Comparison of ENCODE assay signal across 8 cellular contexts in the genomic region with DNA sequence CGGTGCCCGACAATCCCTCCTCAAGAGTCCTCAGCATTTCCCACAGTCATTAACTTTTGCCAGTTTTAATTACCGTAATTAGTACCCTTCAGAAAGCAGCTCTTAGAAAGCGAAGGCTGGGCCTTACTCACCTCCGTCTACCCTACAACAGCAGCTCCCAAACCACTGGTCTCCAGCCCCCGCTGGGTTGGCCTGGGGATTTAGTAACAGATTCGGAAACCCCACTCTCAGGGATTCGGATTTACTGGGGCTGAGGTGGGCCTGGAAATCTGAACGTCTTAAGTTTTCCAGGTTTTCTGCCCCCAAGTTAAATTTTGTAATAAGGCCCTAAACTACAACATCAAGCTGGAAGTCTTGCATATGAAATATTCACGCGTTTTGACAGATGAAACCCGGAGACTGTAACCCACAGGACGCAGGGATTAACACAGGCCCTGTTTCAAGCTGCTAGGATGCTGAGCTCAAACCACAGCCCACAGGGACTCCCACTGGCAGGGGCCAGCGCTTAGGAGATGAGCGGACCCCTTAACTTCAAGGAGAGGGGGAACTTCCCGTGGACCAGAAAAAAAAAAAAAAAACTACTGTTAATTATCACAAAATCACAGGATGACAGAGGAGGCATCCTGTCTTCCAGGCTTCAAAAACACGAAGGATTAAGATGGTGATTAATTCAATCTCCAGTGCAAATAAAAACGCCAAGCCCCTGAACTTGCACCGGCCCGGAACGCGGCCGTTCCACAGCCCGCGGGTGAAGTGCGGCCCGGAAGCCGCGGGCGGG. TPM values are rescaled to one million over a fixed set of nuclear protein-coding genes. Genes with fewer than 3 reads are reported as not detected.
A peak's percentile ranks its signal among the peaks of the same experiment; 100 is the strongest.
DNase-seq lines count a peak whose midpoint lies in the region; ATAC-seq, FAIRE-seq and TF ChIP-seq lines count a peak whose summit lies in the region.

No MANE protein-coding gene starts in this region.

- TF ChIP-seq POLR2A in A549 (IDR thresholded peaks at IDR 0.05; ENCODE audit: low read length): no peak
- TF ChIP-seq POLR2A in GM12891 (IDR thresholded peaks at IDR 0.05; ENCODE audit: low read depth, low read length): no peak

- H3K4me2 ChIP-seq in A549: peak overlapping the region; percentile 86

- H3K27ac ChIP-seq in A549: peak overlapping the region; percentile 98 to 99
- H3K27ac ChIP-seq in RWPE2 (ENCODE audit: poor library complexity, severe bottlenecking): peak overlapping the region; percentile 62
- H3K27ac ChIP-seq in ectodermal cell (ENCODE audit: insufficient read depth, low read depth, low read length, poor library complexity, severe bottlenecking): no peak overlapping the region
- peak overlapping the region; percentile 91 for H3K27ac ChIP-seq in naive thymus-derived CD4-positive, alpha-beta T cell (ENCODE audit: low read depth, low read length)

- H3K9me3 ChIP-seq in A549 (no peaks in the 10 kb centered on the region), RWPE2 (ENCODE audit: severe bottlenecking) (no peaks in the 10 kb centered on the region), ectodermal cell (ENCODE audit: control insufficient read depth, low read length) (no peaks in the 10 kb centered on the region)
- H3K9me3 ChIP-seq in naive thymus-derived CD4-positive, alpha-beta T cell (ENCODE audit: control insufficient read depth in 2 of 3, low read length in 3 of 3): no peaks in the 10 kb centered on the region

- no peaks in the 10 kb centered on the region for H3K9me3 Mint-ChIP-seq in naive thymus-derived CD4-positive, alpha-beta T cell

- CTCF ChIA-PET in A549 (lab: Yijun Ruan, JAX): interaction anchor here (0.7 to 1.5 kb wide), 5 partner anchors 16 to 341 kb away, joined by 3 to 4 read pairs (median 3); no protein-coding TSS in a partner anchor
- CTCF ChIA-PET in naive thymus-derived CD4-positive, alpha-beta T cell (lab: Charles Lee): interaction anchor here (1.2 kb wide), 1 partner anchor 344 kb away, joined by 3 read pairs; no protein-coding TSS in a partner anchor

- no peak for TF ChIP-seq EP300 in A549 (IDR thresholded peaks at IDR 0.05)

- H3K27me3 ChIP-seq in RWPE2 (ENCODE audit: insufficient read depth, poor library complexity, severe bottlenecking) (no peaks in the 10 kb centered on the region), ectodermal cell (ENCODE audit: control insufficient read depth, insufficient read depth, low read length, poor library complexity, severe bottlenecking) (peaks cover 1% of the 10 kb centered on the region)
- no peaks in the 10 kb centered on the region for H3K27me3 ChIP-seq in naive thymus-derived CD4-positive, alpha-beta T cell (ENCODE audit: control insufficient read depth in 2 of 2, insufficient read depth in 2 of 2, low read length in 2 of 2)

- 16% methylated on average over 30 of the region's 30 CpGs for WGBS in A549 (ENCODE audit: missing lambda C conversion rate)
- 14 to 15% methylated on average over 30 of the region's 30 CpGs for WGBS in ectodermal cell, 2 experiments

- H3K36me3 ChIP-seq in RWPE2 (ENCODE audit: low read depth) (peaks cover 18% of the 10 kb centered on the region; the same call in 1 of the 2 replicates), ectodermal cell (ENCODE audit: control insufficient read depth, insufficient read depth, low read length) (no peaks in the 10 kb centered on the region)
- no peaks in the 10 kb centered on the region for H3K36me3 ChIP-seq in naive thymus-derived CD4-positive, alpha-beta T cell (ENCODE audit: control insufficient read depth in 2 of 3, insufficient read depth in 3 of 3, low read length in 3 of 3)

- H3K4me3 Mint-ChIP-seq in naive thymus-derived CD4-positive, alpha-beta T cell: peak overlapping the region; percentile 83 to 94 (median 88)

- intact Hi-C loops in naive thymus-derived CD4-positive, alpha-beta T cell (cut with micrococcal nuclease): loop anchor here (1.0 to 5.0 kb wide), 9 partner anchors 29 to 510 kb away; a partner anchor contains a TSS

- POLR2A ChIA-PET in A549 (lab: Yijun Ruan, JAX): no interaction called here
- POLR2A ChIA-PET in naive thymus-derived CD4-positive, alpha-beta T cell (lab: Charles Lee): interaction anchor here (0.6 to 2.8 kb wide), 15 partner anchors 9 to 422 kb away, joined by 3 to 17 read pairs (median 3); a partner anchor contains a TSS

- DNase-seq in A549 (ENCODE audit: low read depth in 1 of 2, low spot score in 1 of 2) (peak in 1 of 2 experiments; percentile 21), GM12891 (ENCODE audit: insufficient read length, low spot score) (peak; percentile 19), RWPE2 (ENCODE audit: low spot score) (no peak), SK-N-DZ (ENCODE audit: low spot score) (no peak), HuH-7.5 (ENCODE audit: low spot score) (no peak), ecto neural progenitor cell (ENCODE audit: low spot score) (no peak)
- peak in 3 of 9 donors; percentile 8 to 25 (median 11) for DNase-seq in naive thymus-derived CD4-positive, alpha-beta T cell

- peaks cover 32 to 62% (median 50%) of the 10 kb centered on the region in 7 donors for H3K4me1 Mint-ChIP-seq in naive thymus-derived CD4-positive, alpha-beta T cell

- peak overlapping the region; percentile 99 for H3K4me3 ChIP-seq in A549
- H3K4me3 ChIP-seq in RWPE2 (ENCODE audit: severe bottlenecking): peak overlapping the region; percentile 99
- peak overlapping the region; percentile 72 for H3K4me3 ChIP-seq in ectodermal cell (ENCODE audit: insufficient read depth, low read depth, low read length)
- H3K4me3 ChIP-seq in naive thymus-derived CD4-positive, alpha-beta T cell (ENCODE audit: low read length): peak overlapping the region; percentile 67

- FAIRE-seq in A549 (lab: Jason Lieb, UNC) (no peak), GM12891 (lab: Jason Lieb, UNC) (peak; percentile 56)

- H3K27me3 Mint-ChIP-seq in naive thymus-derived CD4-positive, alpha-beta T cell: peaks cover 0 to 4% (median 0%) of the 10 kb centered on the region in 5 donors

- peaks cover 0 to 9% (median 0%) of the 10 kb centered on the region in 5 donors for H3K36me3 Mint-ChIP-seq in naive thymus-derived CD4-positive, alpha-beta T cell

- peak overlapping the region; percentile 83 to 95 (median 89) for H3K27ac Mint-ChIP-seq in naive thymus-derived CD4-positive, alpha-beta T cell

- no peak for TF ChIP-seq CTCF in A549 (IDR thresholded peaks at IDR 0.05)
- TF ChIP-seq CTCF in RWPE2 (IDR thresholded peaks at IDR 0.05; ENCODE audit: poor library complexity, severe bottlenecking): no peak

- H3K4me1 ChIP-seq in A549 (peaks cover 16% of the 10 kb centered on the region), RWPE2 (ENCODE audit: insufficient read depth, poor library complexity, severe bottlenecking) (peaks cover 10% of the 10 kb centered on the region), ectodermal cell (ENCODE audit: control insufficient read depth, insufficient read depth, low read length) (peaks cover 7% of the 10 kb centered on the region)
- H3K4me1 ChIP-seq in naive thymus-derived CD4-positive, alpha-beta T cell (ENCODE audit: control insufficient read depth in 2 of 2, insufficient read depth in 2 of 2, low read length in 2 of 2): peaks cover 20 to 35% of the 10 kb centered on the region in 2 donors

- TF ChIP-seq RAD21 in A549 (conservative IDR thresholded peaks at IDR 0.05 in 1 of 2, IDR thresholded peaks at IDR 0.05 in 1 of 2): no peak

- ATAC-seq in A549 (no peak; a peak in 1 of 6 replicates), RWPE2 (ENCODE audit: low read depth) (no peak)
- no peak for ATAC-seq in naive thymus-derived CD4-positive, alpha-beta T cell

RNA-seq across cellular contexts. Expression of a gene that starts 1.0 kb away (rescaled TPM):
- polyA plus RNA-seq in A549 (2011; rRNA removed) (27.7 and 41.4 TPM in 2 replicates), A549 (2017; fragmentation: RNase III; extraction: RNeasy Plus Mini Kit Qiagen cat#74134 plus additional on column Dnase treatment) (36.3 to 38.4 TPM (median 38.2 TPM) in 3 replicates)
- 58.4 and 63.6 TPM in 2 replicates for polyA plus RNA-seq in A549 (2012; cell fraction: cytosol; rRNA removed)
- polyA plus RNA-seq in A549 (2012; cell fraction: nucleus; rRNA removed): 74.5 and 93.4 TPM in 2 replicates
- polyA minus RNA-seq in A549 (2011; rRNA and poly(A)+ RNA removed): 20.1 and 20.3 TPM in 2 replicates
- 23.0 TPM for polyA plus RNA-seq in GM12891 (2012; ENCODE audit: low read depth, missing spikeins)
- polyA plus RNA-seq in ectodermal cell (2013, experiment 1 of 4): 44.0 TPM
- 38.8 TPM for polyA plus RNA-seq in ectodermal cell (2013, experiment 2 of 4)
- polyA plus RNA-seq in ectodermal cell (2013, experiment 3 of 4): 30.4 TPM
- 34.2 TPM for polyA plus RNA-seq in ectodermal cell (2013, experiment 4 of 4)
- total RNA-seq in naive thymus-derived CD4-positive, alpha-beta T cell: 100 to 1,000 TPM in 2 of 5 experiments, 10 to 100 TPM in 3; 68.1 to 126 (median 90.9) TPM
- polyA plus RNA-seq in naive thymus-derived CD4-positive, alpha-beta T cell: 10 to 100 TPM; 40.6 to 48.1 TPM
- 35.3 and 40.2 TPM in 2 replicates for polyA plus RNA-seq in SK-N-DZ (2014; cell fraction: cytosol; rRNA removed)
- polyA plus RNA-seq in SK-N-DZ (2014; cell fraction: nucleus; rRNA removed): 75.5 and 77.4 TPM in 2 replicates

RNA-seq across cellular contexts. Expression of a gene that starts 37.3 kb away (rescaled TPM):
- 5.2 and 5.4 TPM in 2 replicates for polyA plus RNA-seq in A549 (2011; rRNA removed)
- polyA plus RNA-seq in A549 (2012; cell fraction: cytosol; rRNA removed): 12.4 and 18.3 TPM in 2 replicates
- polyA plus RNA-seq in A549 (2012; cell fraction: nucleus; rRNA removed): 32.5 and 39.1 TPM in 2 replicates
- 6.1 to 7.5 TPM (median 7.3 TPM) in 3 replicates for polyA plus RNA-seq in A549 (2017; fragmentation: RNase III; extraction: RNeasy Plus Mini Kit Qiagen cat#74134 plus additional on column Dnase treatment)
- polyA minus RNA-seq in A549 (2011; rRNA and poly(A)+ RNA removed): 1.0 and 1.7 TPM in 2 replicates
- 0.56 TPM for polyA plus RNA-seq in GM12891 (2012; ENCODE audit: low read depth, missing spikeins)
- polyA plus RNA-seq in ectodermal cell (2013, experiment 1 of 4): 15.8 TPM
- 11.9 TPM for polyA plus RNA-seq in ectodermal cell (2013, experiment 2 of 4)
- polyA plus RNA-seq in ectodermal cell (2013, experiment 3 of 4): 22.0 TPM
- polyA plus RNA-seq in ectodermal cell (2013, experiment 4 of 4): 32.6 TPM
- total RNA-seq in naive thymus-derived CD4-positive, alpha-beta T cell: 1 to 10 TPM in 4 of 5 experiments, under 1 TPM in 1; 0.73 to 2.7 (median 2.4) TPM
- polyA plus RNA-seq in naive thymus-derived CD4-positive, alpha-beta T cell: 1 to 10 TPM in 1 of 2 donors, under 1 TPM in 1; 0.61 to 1.3 TPM
- 218 and 334 TPM in 2 replicates for polyA plus RNA-seq in SK-N-DZ (2014; cell fraction: cytosol; rRNA removed)
- 858 and 888 TPM in 2 replicates for polyA plus RNA-seq in SK-N-DZ (2014; cell fraction: nucleus; rRNA removed)

RNA-seq across cellular contexts. Expression of a gene that starts 43.7 kb away (rescaled TPM):
- polyA plus RNA-seq in A549 (2011; rRNA removed) (2.6 and 3.7 TPM in 2 replicates), A549 (2017; fragmentation: RNase III; extraction: RNeasy Plus Mini Kit Qiagen cat#74134 plus additional on column Dnase treatment) (2.0 to 3.6 TPM (median 2.6 TPM) in 3 replicates)
- polyA plus RNA-seq in A549 (2012; cell fraction: cytosol; rRNA removed): 4.6 and 6.8 TPM in 2 replicates
- 11.7 and 15.4 TPM in 2 replicates for polyA plus RNA-seq in A549 (2012; cell fraction: nucleus; rRNA removed)
- 1.7 and 2.4 TPM in 2 replicates for polyA minus RNA-seq in A549 (2011; rRNA and poly(A)+ RNA removed)
- polyA plus RNA-seq in GM12891 (2012; ENCODE audit: low read depth, missing spikeins): not detected
- 0.39 TPM for polyA plus RNA-seq in ectodermal cell (2013, experiment 1 of 4)
- polyA plus RNA-seq in ectodermal cell (2013, experiment 2 of 4): 0.25 TPM
- polyA plus RNA-seq in ectodermal cell (2013, experiment 3 of 4): 1.5 TPM
- polyA plus RNA-seq in ectodermal cell (2013, experiment 4 of 4): 0.73 TPM
- total RNA-seq in naive thymus-derived CD4-positive, alpha-beta T cell: under 1 TPM in 2 of 5 experiments, not detected in 3; 0.29 to 0.31 TPM
- polyA plus RNA-seq in naive thymus-derived CD4-positive, alpha-beta T cell: not detected
- polyA plus RNA-seq in SK-N-DZ (2014; cell fraction: cytosol; rRNA removed): 4.6 and 6.2 TPM in 2 replicates
- 4.9 and 13.2 TPM in 2 replicates for polyA plus RNA-seq in SK-N-DZ (2014; cell fraction: nucleus; rRNA removed)
